ENCODE assay signal across 1 cellular context in genomic region chr19:9645466-9645865, GRCh38.
TF ChIP-seq lines count a peak whose summit lies in the region.

No MANE protein-coding gene starts in this region.

TF ChIP-seq in HepG2, 621 proteins besides CTCF, POLR2A, EP300 and RAD21:
- 0 out of 2 replicates have a peak, but pooled peaks have one; percentile 6 for TF ChIP-seq STAG1 (CRISPR knock-in tag; IDR thresholded peaks at IDR 0.05)
- no peak for TF ChIP-seq ZGPAT (CRISPR knock-in tag; IDR thresholded peaks at IDR 0.05)
TF ChIP-seq in HepG2: peak in this region for 1.
